ENCODE assay signal across 13 cellular contexts in genomic region chr6:119467478-119468081, GRCh38.
DNase-seq lines count a peak whose midpoint lies in the region; ATAC-seq, FAIRE-seq and TF ChIP-seq lines count a peak whose summit lies in the region.
"Had no signal": no experiment of that assay in that cellular context is flagged by ENCODE, and none has a peak within 500 bp of the region (broad histone marks: within the 10 kb centered on the region; RNA-seq: fewer than 3 reads in every experiment).

No MANE protein-coding gene starts in this region.

- H3K79me2 ChIP-seq in fibroblast of lung (ENCODE audit: control insufficient read depth, insufficient read depth, low read length): no peaks in the 10 kb centered on the region

- no peak for ATAC-seq in HG03378 (IDR thresholded peaks at IDR 0.05; ENCODE audit: unreplicated experiment)
- ATAC-seq: A549 had no signal

- no peaks in the 10 kb centered on the region for H3K27me3 ChIP-seq in fibroblast of lung (ENCODE audit: control insufficient read depth, insufficient read depth, low read length)
- no peaks in the 10 kb centered on the region for H3K27me3 ChIP-seq in small intestine (ENCODE audit: control insufficient read depth in 2 of 2, insufficient read depth in 2 of 2, low read length in 2 of 2)
- no peaks in the 10 kb centered on the region for H3K27me3 ChIP-seq in effector memory CD4-positive, alpha-beta T cell (replicated peaks; ENCODE audit: control insufficient read depth, insufficient read depth, low read length, poor library complexity, severe bottlenecking)
- H3K27me3 ChIP-seq: SJSA1 had no signal

- no peaks in the 10 kb centered on the region for H3K36me3 ChIP-seq in fibroblast of lung (ENCODE audit: control insufficient read depth, insufficient read depth, low read length)
- no peaks in the 10 kb centered on the region for H3K36me3 ChIP-seq in small intestine (ENCODE audit: control insufficient read depth in 2 of 2, insufficient read depth in 2 of 2, low read length in 2 of 2)
- H3K36me3 ChIP-seq in effector memory CD4-positive, alpha-beta T cell (ENCODE audit: control insufficient read depth, insufficient read depth, low read length): no peaks in the 10 kb centered on the region
- H3K36me3 ChIP-seq: SJSA1 had no signal

- H3K4me1 ChIP-seq in fibroblast of lung (ENCODE audit: control insufficient read depth, extremely low read depth, insufficient read depth, low read length): no peaks in the 10 kb centered on the region
- H3K4me1 ChIP-seq in small intestine (ENCODE audit: control insufficient read depth in 2 of 2, insufficient read depth in 1 of 2, low read depth in 1 of 2, low read length in 1 of 2): no peaks in the 10 kb centered on the region
- H3K4me1 ChIP-seq in effector memory CD4-positive, alpha-beta T cell (ENCODE audit: control insufficient read depth, insufficient read depth, low read length, poor library complexity, severe bottlenecking): no peaks in the 10 kb centered on the region
- H3K4me1 ChIP-seq: A549, SJSA1 had no signal

- H3K4me3 Mint-ChIP-seq in T-helper 2 cell treated with Interferon-gamma antibody and Interleukin-4, amounts not matched to agents 5 μg/mL and 100 μg/mL, for 36 hours: peak overlapping the region; percentile 37
- H3K4me3 Mint-ChIP-seq in activated T-helper 1 cell treated with anti-CD3 and anti-CD28 coated beads, Interleukin-12 subunit alpha, Interleukin-12 subunit beta, Interleukin-2, Interleukin-4 antibody, amounts not matched to agents 30 ng/mL and 10 ng/mL and 1 ng/mL, durations not matched to agents 14 hours and 24 hours and 36 hours: no peak overlapping the region

- H3K9me3 Mint-ChIP-seq in T-helper 2 cell treated with Interferon-gamma antibody and Interleukin-4, amounts not matched to agents 5 μg/mL and 100 μg/mL, for 36 hours: peaks cover 29% of the 10 kb centered on the region
- peaks cover 8% of the 10 kb centered on the region for H3K9me3 Mint-ChIP-seq in activated T-helper 1 cell treated with anti-CD3 and anti-CD28 coated beads, Interleukin-12 subunit alpha, Interleukin-12 subunit beta, Interleukin-2, Interleukin-4 antibody, amounts not matched to agents 30 ng/mL and 10 ng/mL and 1 ng/mL, durations not matched to agents 14 hours and 24 hours and 36 hours
- H3K9me3 Mint-ChIP-seq: central memory CD8-positive, alpha-beta T cell had no signal

- H3K9me3 ChIP-seq in fibroblast of lung (ENCODE audit: control insufficient read depth, insufficient read depth, low read depth, low read length) (no peaks in the 10 kb centered on the region), small intestine (ENCODE audit: control insufficient read depth, low read depth) (no peaks in the 10 kb centered on the region)
- H3K9me3 ChIP-seq in effector memory CD4-positive, alpha-beta T cell (ENCODE audit: control insufficient read depth, low read length): no peaks in the 10 kb centered on the region
- H3K9me3 ChIP-seq: A549, SJSA1 had no signal

- TF ChIP-seq CTCF in fibroblast of lung (conservative IDR thresholded peaks at IDR 0.05 in 1 of 2, IDR thresholded peaks at IDR 0.05 in 1 of 2; ENCODE audit: low read depth in 1 of 2, low read length in 2 of 2): no peak

- no peak overlapping the region for H3K27ac Mint-ChIP-seq in T-helper 2 cell treated with Interferon-gamma antibody and Interleukin-4, amounts not matched to agents 5 μg/mL and 100 μg/mL, for 36 hours
- no peak overlapping the region for H3K27ac Mint-ChIP-seq in activated T-helper 1 cell treated with anti-CD3 and anti-CD28 coated beads, Interleukin-12 subunit alpha, Interleukin-12 subunit beta, Interleukin-2, Interleukin-4 antibody, amounts not matched to agents 30 ng/mL and 10 ng/mL and 1 ng/mL, durations not matched to agents 14 hours and 24 hours and 36 hours

- H4K20me1 ChIP-seq in fibroblast of lung (ENCODE audit: control insufficient read depth, extremely low read depth, insufficient read depth, low read length): no peaks in the 10 kb centered on the region

- H3K27ac ChIP-seq in fibroblast of lung (ENCODE audit: insufficient read depth, low read length) (no peak overlapping the region), small intestine (ENCODE audit: low read depth in 1 of 2, low read length in 1 of 2) (no peak overlapping the region)
- H3K27ac ChIP-seq in effector memory CD4-positive, alpha-beta T cell (ENCODE audit: insufficient read depth, low read length, poor library complexity, severe bottlenecking): no peak overlapping the region
- H3K27ac ChIP-seq: A549, SJSA1 had no signal

- H2AFZ ChIP-seq in fibroblast of lung (ENCODE audit: low read length): peak overlapping the region; percentile 67

- H3K36me3 Mint-ChIP-seq in T-helper 2 cell treated with Interferon-gamma antibody and Interleukin-4, amounts not matched to agents 5 μg/mL and 100 μg/mL, for 36 hours (ENCODE audit: low read depth): peaks cover 37% of the 10 kb centered on the region
- H3K36me3 Mint-ChIP-seq in activated T-helper 1 cell treated with anti-CD3 and anti-CD28 coated beads, Interleukin-12 subunit alpha, Interleukin-12 subunit beta, Interleukin-2, Interleukin-4 antibody, amounts not matched to agents 30 ng/mL and 10 ng/mL and 1 ng/mL, durations not matched to agents 14 hours and 24 hours and 36 hours (ENCODE audit: low read depth): peaks cover 18% of the 10 kb centered on the region

- peak overlapping the region; percentile 84 for H3K4me2 ChIP-seq in fibroblast of lung (ENCODE audit: extremely low read depth, insufficient read depth, low read length)
- H3K4me2 ChIP-seq: A549 had no signal

- DNase-seq in T-helper 2 cell treated with Interferon-gamma antibody and Interleukin-4, amounts not matched to agents 5 μg/mL and 100 μg/mL, for 36 hours (ENCODE audit: low spot score): no peak
- DNase-seq in T-helper 2 cell (no peak), OCI-M1 (lab: John Stamatoyannopoulos, UW) (peak; percentile 85), fibroblast of lung (ENCODE audit: low read depth in 2 of 2) (peak; percentile 65 to 74), small intestine (peak; percentile 58)
- no peak for DNase-seq in activated T-helper 1 cell treated with anti-CD3 and anti-CD28 coated beads, Interleukin-12 subunit alpha, Interleukin-12 subunit beta, Interleukin-2, Interleukin-4 antibody, amounts not matched to agents 30 ng/mL and 10 ng/mL and 1 ng/mL, durations not matched to agents 14 hours and 24 hours and 36 hours (ENCODE audit: low spot score)
- no peak for DNase-seq in effector memory CD4-positive, alpha-beta T cell
- DNase-seq: NCI-H1930; stimulated activated CD4-positive, alpha-beta T cell treated with anti-CD3 and anti-CD28 coated beads, Interleukin-2, amount 100 ng/mL, for 24 hours had no signal

- 9 to 52% (median 36%) methylated on average over 2 of the region's 2 CpGs for WGBS in small intestine, 3 donors

- FAIRE-seq in small intestine (lab: Jason Lieb, UNC): peak; percentile 39
- FAIRE-seq: A549 had no signal

- H3K27me3 Mint-ChIP-seq in T-helper 2 cell treated with Interferon-gamma antibody and Interleukin-4, amounts not matched to agents 5 μg/mL and 100 μg/mL, for 36 hours (ENCODE audit: low read depth): peaks cover 5% of the 10 kb centered on the region
- no peaks in the 10 kb centered on the region for H3K27me3 Mint-ChIP-seq in activated T-helper 1 cell treated with anti-CD3 and anti-CD28 coated beads, Interleukin-12 subunit alpha, Interleukin-12 subunit beta, Interleukin-2, Interleukin-4 antibody, amounts not matched to agents 30 ng/mL and 10 ng/mL and 1 ng/mL, durations not matched to agents 14 hours and 24 hours and 36 hours (ENCODE audit: insufficient read depth)
- H3K27me3 Mint-ChIP-seq: central memory CD8-positive, alpha-beta T cell had no signal

- intact Hi-C loops in activated T-helper 1 cell treated with anti-CD3 and anti-CD28 coated beads, Interleukin-12 subunit alpha, Interleukin-12 subunit beta, Interleukin-2, Interleukin-4 antibody, amounts not matched to agents 30 ng/mL and 10 ng/mL and 1 ng/mL, durations not matched to agents 14 hours and 24 hours and 36 hours (cut with micrococcal nuclease): loop anchor here (10.0 kb wide), 1 partner anchor 623 kb away; no protein-coding TSS in a partner anchor

- peaks cover 47% of the 10 kb centered on the region for H3K4me1 Mint-ChIP-seq in T-helper 2 cell treated with Interferon-gamma antibody and Interleukin-4, amounts not matched to agents 5 μg/mL and 100 μg/mL, for 36 hours (ENCODE audit: low read depth)
- H3K4me1 Mint-ChIP-seq in activated T-helper 1 cell treated with anti-CD3 and anti-CD28 coated beads, Interleukin-12 subunit alpha, Interleukin-12 subunit beta, Interleukin-2, Interleukin-4 antibody, amounts not matched to agents 30 ng/mL and 10 ng/mL and 1 ng/mL, durations not matched to agents 14 hours and 24 hours and 36 hours (ENCODE audit: low read depth): peaks cover 86% of the 10 kb centered on the region

- no peak overlapping the region for H3K9ac ChIP-seq in fibroblast of lung (ENCODE audit: insufficient read depth, low read length)

- H3K4me3 ChIP-seq in fibroblast of lung (replicated peaks in 1 of 4; ENCODE audit: control extremely low read depth in 1 of 4, insufficient read depth in 1 of 4, low read depth in 3 of 4, low read length in 4 of 4) (peak overlapping the region in 3 of 4 experiments; percentile 13 to 38 (median 23)), small intestine (ENCODE audit: low read depth in 1 of 2, low read length in 2 of 2) (no peak overlapping the region)
- no peak overlapping the region for H3K4me3 ChIP-seq in effector memory CD4-positive, alpha-beta T cell (ENCODE audit: insufficient read depth, low read depth, low read length, poor library complexity, severe bottlenecking)
- H3K4me3 ChIP-seq: A549, SJSA1 had no signal

Comparison
In these comparisons a context has a peak if more than half of its experiments do, and no peak if none do; other contexts are left out.
1. DNase-seq: peak in OCI-M1 (single experiment), fibroblast of lung (2 of 2) and small intestine (single experiment); none in T-helper 2 cell treated with Interferon-gamma antibody and Interleukin-4, amounts not matched to agents 5 μg/mL and 100 μg/mL, for 36 hours (single experiment), T-helper 2 cell (0 of 5), activated T-helper 1 cell treated with anti-CD3 and anti-CD28 coated beads, Interleukin-12 subunit alpha, Interleukin-12 subunit beta, Interleukin-2, Interleukin-4 antibody, amounts not matched to agents 30 ng/mL and 10 ng/mL and 1 ng/mL, durations not matched to agents 14 hours and 24 hours and 36 hours (single experiment) and effector memory CD4-positive, alpha-beta T cell (0 of 3).
2. H3K4me3 ChIP-seq: peak in fibroblast of lung (3 of 4); none in small intestine (0 of 2) and effector memory CD4-positive, alpha-beta T cell (single experiment).